ENCODE assay signal across 1 cellular context in genomic region chr7:107118109-107118900, GRCh38.
A peak's percentile ranks its signal among the peaks of the same experiment; 100 is the strongest.
TF ChIP-seq lines count a peak whose summit lies in the region.

No MANE protein-coding gene starts in this region.

TF ChIP-seq in HEK293, 187 proteins besides CTCF, POLR2A, EP300 and RAD21 (continued from another document):
- TF ChIP-seq, protein P1, sequence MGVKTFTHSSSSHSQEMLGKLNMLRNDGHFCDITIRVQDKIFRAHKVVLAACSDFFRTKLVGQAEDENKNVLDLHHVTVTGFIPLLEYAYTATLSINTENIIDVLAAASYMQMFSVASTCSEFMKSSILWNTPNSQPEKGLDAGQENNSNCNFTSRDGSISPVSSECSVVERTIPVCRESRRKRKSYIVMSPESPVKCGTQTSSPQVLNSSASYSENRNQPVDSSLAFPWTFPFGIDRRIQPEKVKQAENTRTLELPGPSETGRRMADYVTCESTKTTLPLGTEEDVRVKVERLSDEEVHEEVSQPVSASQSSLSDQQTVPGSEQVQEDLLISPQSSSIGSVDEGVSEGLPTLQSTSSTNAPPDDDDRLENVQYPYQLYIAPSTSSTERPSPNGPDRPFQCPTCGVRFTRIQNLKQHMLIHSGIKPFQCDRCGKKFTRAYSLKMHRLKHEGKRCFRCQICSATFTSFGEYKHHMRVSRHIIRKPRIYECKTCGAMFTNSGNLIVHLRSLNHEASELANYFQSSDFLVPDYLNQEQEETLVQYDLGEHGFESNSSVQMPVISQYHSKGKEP (tag by site-specific recombination; IDR thresholded peaks at IDR 0.05): no peak
- TF ChIP-seq MZF1 (tag by site-specific recombination; IDR thresholded peaks at IDR 0.05; ENCODE audit: borderline replicate concordance) (no peak), ZNF701 (tag by site-specific recombination; IDR thresholded peaks at IDR 0.05) (no peak), ZNF24 (tag by site-specific recombination; IDR thresholded peaks at IDR 0.05) (peak; percentile 58; the same call in 1 of the 2 replicates), ZNF660 (tag by site-specific recombination; IDR thresholded peaks at IDR 0.05) (no peak), KLF1 (tag by site-specific recombination; IDR thresholded peaks at IDR 0.05) (no peak), HOXA7 (CRISPR knock-in tag; IDR thresholded peaks at IDR 0.05; ENCODE audit: borderline replicate concordance) (no peak)
